In the genomic region with DNA sequence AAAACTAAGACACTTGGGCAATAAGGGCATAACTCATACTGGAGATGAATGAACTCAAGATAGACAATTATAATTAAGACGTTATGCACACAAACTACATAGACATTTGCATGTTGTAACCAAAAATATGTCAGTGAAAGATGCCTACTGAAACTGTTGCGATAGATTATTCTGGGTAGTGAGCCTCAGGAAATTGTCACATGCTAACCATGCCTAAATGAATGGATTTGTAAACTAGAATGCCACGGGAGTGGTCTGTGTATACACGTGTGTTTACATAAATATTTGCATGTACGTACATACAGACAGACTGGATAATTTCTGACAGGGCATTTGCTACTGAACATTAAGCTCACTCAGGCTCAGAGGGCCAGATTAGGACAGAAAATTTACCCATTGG, we compare ENCODE assay signal across 10 cellular contexts. TPM values are rescaled to one million over a fixed set of nuclear protein-coding genes. Genes with fewer than 3 reads are reported as not detected.
DNase-seq lines count a peak whose midpoint lies in the region; ATAC-seq and TF ChIP-seq lines count a peak whose summit lies in the region.
"Had no signal": no experiment of that assay in that cellular context is flagged by ENCODE, and none has a peak within 500 bp of the region (broad histone marks: within the 10 kb centered on the region; RNA-seq: fewer than 3 reads in every experiment).

No MANE protein-coding gene starts in this region.

- TF ChIP-seq POLR2A in breast epithelium (IDR thresholded peaks at IDR 0.05) = no peak

- peak overlapping the region; percentile 87 for H3K4me3 Mint-ChIP-seq in stimulated activated naive CD8-positive, alpha-beta T cell treated with anti-CD3 and anti-CD28 coated beads, Interleukin-15, Interleukin-2, amounts not matched to agents 100 ng/mL and 50 ng/mL, for 24 hours
- H3K4me3 Mint-ChIP-seq in activated CD4-positive, alpha-beta T cell treated with anti-CD3 and anti-CD28 coated beads, Interleukin-2, amount 10 ng/mL, durations not matched to agents 24 days and 14 days = no peak overlapping the region

- in situ Hi-C loops in GM13976 (cut with MboI; ENCODE audit: low sequenced_read_pairs, unreplicated experiment) = no loop called here

- H3K4me1 ChIP-seq in breast epithelium = no peaks in the 10 kb centered on the region

- no peak overlapping the region for H3K27ac Mint-ChIP-seq in stimulated activated naive CD8-positive, alpha-beta T cell treated with anti-CD3 and anti-CD28 coated beads, Interleukin-15, Interleukin-2, amounts not matched to agents 100 ng/mL and 50 ng/mL, for 24 hours
- H3K27ac Mint-ChIP-seq in activated CD4-positive, alpha-beta T cell treated with anti-CD3 and anti-CD28 coated beads, Interleukin-2, amount 10 ng/mL, durations not matched to agents 24 days and 14 days = no peak overlapping the region

- H3K36me3 Mint-ChIP-seq in stimulated activated naive CD8-positive, alpha-beta T cell treated with anti-CD3 and anti-CD28 coated beads, Interleukin-15, Interleukin-2, amounts not matched to agents 100 ng/mL and 50 ng/mL, for 24 hours (ENCODE audit: low read depth) = peaks cover 4% of the 10 kb centered on the region
- peaks cover 3% of the 10 kb centered on the region for H3K36me3 Mint-ChIP-seq in activated CD4-positive, alpha-beta T cell treated with anti-CD3 and anti-CD28 coated beads, Interleukin-2, amount 10 ng/mL, durations not matched to agents 24 days and 14 days (ENCODE audit: low read depth)

- H3K27me3 ChIP-seq in breast epithelium = no peaks in the 10 kb centered on the region

- intact Hi-C loops in breast epithelium (cut with DNase I; ENCODE audit: low total_unique reads) = no loop called here
- intact Hi-C loops in activated CD4-positive, alpha-beta T cell treated with anti-CD3 and anti-CD28 coated beads, Interleukin-2, amount 10 ng/mL, durations not matched to agents 24 days and 14 days (cut with micrococcal nuclease) = no loop called here

- H3K27ac ChIP-seq in breast epithelium = no peak overlapping the region

- H3K36me3 ChIP-seq in breast epithelium = no peaks in the 10 kb centered on the region

- H3K27me3 Mint-ChIP-seq in stimulated activated naive CD8-positive, alpha-beta T cell treated with anti-CD3 and anti-CD28 coated beads, Interleukin-15, Interleukin-2, amounts not matched to agents 100 ng/mL and 50 ng/mL, for 24 hours = no peaks in the 10 kb centered on the region
- H3K27me3 Mint-ChIP-seq in activated CD4-positive, alpha-beta T cell treated with anti-CD3 and anti-CD28 coated beads, Interleukin-2, amount 10 ng/mL, durations not matched to agents 24 days and 14 days = peaks cover 4% of the 10 kb centered on the region

- ATAC-seq in stimulated activated naive CD8-positive, alpha-beta T cell treated with anti-CD3 and anti-CD28 coated beads, Interleukin-15, Interleukin-2, amounts not matched to agents 100 U/mL and 50 U/mL, for 24 hours = no peak
- peak; percentile 39 for ATAC-seq in HG03175 (IDR thresholded peaks at IDR 0.05; ENCODE audit: unreplicated experiment)

- H3K4me3 ChIP-seq in breast epithelium = peak overlapping the region in 2 of 3 donors; percentile 69 to 73

- DNase-seq in stimulated activated naive CD8-positive, alpha-beta T cell treated with anti-CD3 and anti-CD28 coated beads, Interleukin-15, Interleukin-2, amounts not matched to agents 100 U/mL and 50 U/mL, for 24 hours = no peak
- DNase-seq in breast epithelium (ENCODE audit: low spot score in 2 of 2) (no peak), GM13976 (ENCODE audit: low spot score) (no peak), NCI-H2227 (lab: John Stamatoyannopoulos, UW; ENCODE audit: unreplicated experiment) (no peak), DMS153 treated with DMSO at 0.1 percent for 48 hours (lab: John Stamatoyannopoulos, UW; ENCODE audit: unreplicated experiment) (no peak)
- DNase-seq in activated CD4-positive, alpha-beta T cell treated with anti-CD3 and anti-CD28 coated beads, Interleukin-2, amount 10 ng/mL, durations not matched to agents 24 days and 14 days = no peak
- DNase-seq: DMS79, T-helper 9 cell had no signal

- H3K9me3 ChIP-seq in breast epithelium = no peaks in the 10 kb centered on the region

- H3K9me3 Mint-ChIP-seq in stimulated activated naive CD8-positive, alpha-beta T cell treated with anti-CD3 and anti-CD28 coated beads, Interleukin-15, Interleukin-2, amounts not matched to agents 100 ng/mL and 50 ng/mL, for 24 hours = no peaks in the 10 kb centered on the region
- H3K9me3 Mint-ChIP-seq in activated CD4-positive, alpha-beta T cell treated with anti-CD3 and anti-CD28 coated beads, Interleukin-2, amount 10 ng/mL, durations not matched to agents 24 days and 14 days = no peaks in the 10 kb centered on the region

- peaks cover 3% of the 10 kb centered on the region for H3K4me1 Mint-ChIP-seq in stimulated activated naive CD8-positive, alpha-beta T cell treated with anti-CD3 and anti-CD28 coated beads, Interleukin-15, Interleukin-2, amounts not matched to agents 100 ng/mL and 50 ng/mL, for 24 hours (ENCODE audit: low read depth)
- peaks cover 4% of the 10 kb centered on the region for H3K4me1 Mint-ChIP-seq in activated CD4-positive, alpha-beta T cell treated with anti-CD3 and anti-CD28 coated beads, Interleukin-2, amount 10 ng/mL, durations not matched to agents 24 days and 14 days

- no peak for TF ChIP-seq CTCF in breast epithelium (IDR thresholded peaks at IDR 0.05)
- TF ChIP-seq CTCF in GM13976 (IDR thresholded peaks at IDR 0.05; ENCODE audit: borderline replicate concordance, control extremely low read depth, extremely low read depth, insufficient read depth, missing control alignments) = no peak

RNA-seq across cellular contexts. Expression of a gene that starts 1.2 kb away (rescaled TPM):
- 10 to 100 TPM in 1 of 3 donors, 1 to 10 TPM in 2; 4.2 to 11.4 (median 6.9) TPM for total RNA-seq in breast epithelium
- 0.19 and 0.66 TPM in 2 replicates for total RNA-seq in activated CD4-positive, alpha-beta T cell treated with anti-CD3 and anti-CD28 coated beads, Interleukin-2, amount 10 ng/mL, durations not matched to agents 24 days and 14 days

RNA-seq across cellular contexts. Expression of a gene that starts 17.7 kb away (rescaled TPM):
- 10 to 100 TPM; 23.1 to 28.2 (median 26.6) TPM for total RNA-seq in breast epithelium
- 9.4 and 10.8 TPM in 2 replicates for total RNA-seq in activated CD4-positive, alpha-beta T cell treated with anti-CD3 and anti-CD28 coated beads, Interleukin-2, amount 10 ng/mL, durations not matched to agents 24 days and 14 days
